1 cellular context compared by ENCODE assay signal in genomic region chr1:220700591-220701179, GRCh38.
TF ChIP-seq lines count a peak whose summit lies in the region.

No MANE protein-coding gene starts in this region.

TF ChIP-seq in GM23338, 12 proteins besides CTCF, POLR2A, EP300 and RAD21 (continued from another document):
- no peak for TF ChIP-seq REST (IDR thresholded peaks at IDR 0.05; ENCODE audit: unreplicated experiment)
- TF ChIP-seq ETS1 (IDR thresholded peaks at IDR 0.05), result no peak
- no peak for TF ChIP-seq ZNF462 (CRISPR knock-in tag; IDR thresholded peaks at IDR 0.05)
- no peak for TF ChIP-seq ZNF114 (CRISPR knock-in tag; IDR thresholded peaks at IDR 0.05)
